Comparison of ENCODE assay signal across 12 cellular contexts in the genomic region with DNA sequence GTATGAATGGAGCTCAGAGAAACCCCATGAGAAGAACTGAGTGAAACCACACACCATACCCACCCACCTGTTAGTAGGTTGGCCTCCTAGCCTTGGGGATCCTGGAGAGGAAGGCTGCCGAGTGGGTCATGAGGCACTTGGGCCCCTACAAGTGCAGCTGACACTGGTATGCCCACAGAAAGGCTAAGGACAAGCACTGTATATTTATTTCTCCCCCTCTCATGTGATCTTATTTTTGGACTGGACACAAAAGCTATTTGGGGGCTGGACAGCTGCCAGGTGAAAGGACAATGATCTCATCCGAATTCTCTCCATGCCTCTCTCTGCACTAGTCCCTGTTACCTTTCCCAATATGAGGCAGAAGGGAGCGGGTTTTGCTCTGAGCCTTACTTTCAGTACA. TPM values are rescaled to one million over a fixed set of nuclear protein-coding genes. Genes with fewer than 3 reads are reported as not detected.
DNase-seq lines count a peak whose midpoint lies in the region; ATAC-seq, FAIRE-seq and TF ChIP-seq lines count a peak whose summit lies in the region.
"Had no signal": no experiment of that assay in that cellular context is flagged by ENCODE, and none has a peak within 500 bp of the region (broad histone marks: within the 10 kb centered on the region; RNA-seq: fewer than 3 reads in every experiment).

No MANE protein-coding gene starts in this region.

- no peaks in the 10 kb centered on the region for H3K27me3 ChIP-seq in dorsolateral prefrontal cortex
- H3K27me3 ChIP-seq: suprapubic skin had no signal

- peak in 1 of 56 donors; percentile 4 for TF ChIP-seq CTCF in dorsolateral prefrontal cortex (IDR thresholded peaks at IDR 0.05 in 54 of 56, conservative IDR thresholded peaks at IDR 0.05 in 2 of 56; ENCODE audit: low read depth in 1 of 56, partially characterized antibody in 56 of 56)

- intact Hi-C loops in dorsolateral prefrontal cortex (cut with DNase I) = loop anchor here (5.0 kb wide), 2 partner anchors 86 to 546 kb away; no protein-coding TSS in a partner anchor

- H3K4me3 ChIP-seq in dorsolateral prefrontal cortex = peak overlapping the region in 51 of 59 donors; percentile 1 to 55 (median 31)
- H3K4me3 ChIP-seq: suprapubic skin had no signal

- FAIRE-seq in urothelium cell line (lab: Jason Lieb, UNC) = no peak
- FAIRE-seq: TTC549 had no signal

- DNase-seq in NCI-H748 (lab: John Stamatoyannopoulos, UW; ENCODE audit: unreplicated experiment) (peak; percentile 8), NCI-H748 treated with DMSO at 0.1 percent for 48 hours (lab: John Stamatoyannopoulos, UW) (no peak), dorsolateral prefrontal cortex (peak in 1 of 10 donors; percentile 66), midbrain (lab: John Stamatoyannopoulos, UW) (peak; percentile 33), urothelium cell line (ENCODE audit: low spot score) (peak; percentile 53), NCI-H187 treated with DMSO at 0.1 percent for 48 hours (lab: John Stamatoyannopoulos, UW) (no peak)
- DNase-seq: NCI-H446 treated with DMSO at 0.1 percent for 48 hours had no signal

- H3K27ac ChIP-seq in dorsolateral prefrontal cortex = peak overlapping the region in 58 of 59 donors; percentile 8 to 89 (median 76)
- H3K27ac ChIP-seq: HL-60 had no signal

- no peak for ATAC-seq in GM21367 (IDR thresholded peaks at IDR 0.05; ENCODE audit: unreplicated experiment)
- no peak for ATAC-seq in GM18517 (IDR thresholded peaks at IDR 0.05; ENCODE audit: unreplicated experiment)

RNA-seq across cellular contexts. Expression of gene FGF1, which starts 12.0 kb away (rescaled TPM):
- total RNA-seq in dorsolateral prefrontal cortex = 100 to 1,000 TPM in 85 of 120 experiments, 10 to 100 TPM in 35; 39.6 to 342 (median 131) TPM

Comparison
In these comparisons a context has a peak if more than half of its experiments do, and no peak if none do; other contexts are left out.
1. DNase-seq: peak in NCI-H748 (single experiment), midbrain (single experiment) and urothelium cell line (single experiment); none in NCI-H748 treated with DMSO at 0.1 percent for 48 hours (single experiment) and NCI-H187 treated with DMSO at 0.1 percent for 48 hours (single experiment).